Comparison of ENCODE assay signal across 8 cellular contexts in the genomic region with DNA sequence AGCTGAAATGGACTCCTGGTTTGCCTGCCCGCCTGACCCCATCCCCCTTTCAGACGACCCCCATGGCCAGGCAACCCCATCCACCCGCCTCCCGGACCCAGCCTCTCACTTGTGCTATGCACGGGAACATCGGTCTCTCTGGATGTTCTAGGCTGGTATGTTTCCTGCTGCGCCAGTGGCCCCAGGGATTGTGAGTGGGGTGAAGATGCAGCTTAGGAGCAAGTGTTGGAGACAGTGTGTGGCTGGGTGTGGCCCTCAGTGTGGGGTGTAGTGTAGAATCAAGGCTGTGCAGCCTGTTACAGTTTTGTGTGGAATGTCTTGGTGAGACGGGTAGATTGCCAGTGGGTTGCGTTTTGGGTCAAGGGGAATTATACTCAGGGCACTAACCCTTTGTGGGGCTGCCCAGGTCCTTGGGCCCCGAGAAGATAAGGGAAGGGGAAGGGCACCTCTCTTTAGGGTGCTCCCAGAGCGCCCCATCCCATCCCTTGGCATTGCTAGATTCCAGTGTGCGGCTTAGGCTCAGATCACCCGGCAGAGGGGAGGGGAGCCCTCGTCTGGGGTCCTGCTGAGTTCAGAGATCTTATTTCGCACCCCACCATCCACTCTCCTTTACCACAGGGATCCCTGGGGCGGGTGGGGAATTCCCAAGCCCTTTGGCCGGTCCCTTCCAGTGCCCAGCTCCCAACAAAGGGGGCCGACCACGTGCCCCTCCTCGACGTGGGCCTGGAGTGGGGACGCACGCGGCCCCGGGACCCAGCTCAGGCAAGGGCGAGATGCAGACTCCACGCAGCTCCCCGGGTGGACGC. TPM values are rescaled to one million over a fixed set of nuclear protein-coding genes. Genes with fewer than 3 reads are reported as not detected.
DNase-seq lines count a peak whose midpoint lies in the region; ATAC-seq and TF ChIP-seq lines count a peak whose summit lies in the region.

No MANE protein-coding gene starts in this region.

- H3K4me3 Mint-ChIP-seq in CD8-positive, alpha-beta T cell = peak overlapping the region; percentile 88

- peak overlapping the region; percentile 95 for H3K4me2 ChIP-seq in PC-9

- no peaks in the 10 kb centered on the region for H3K36me3 ChIP-seq in CD8-positive, alpha-beta T cell (ENCODE audit: insufficient read depth, low read length)
- H3K36me3 ChIP-seq in PC-9 (ENCODE audit: low read depth) = no peaks in the 10 kb centered on the region
- H3K36me3 ChIP-seq in ovary = no peaks in the 10 kb centered on the region

- TF ChIP-seq EP300 in ovary (IDR thresholded peaks at IDR 0.05) = no peak

- no peaks in the 10 kb centered on the region for H3K9me2 ChIP-seq in PC-9 (ENCODE audit: insufficient read depth)

- H3K27me3 ChIP-seq in CD8-positive, alpha-beta T cell (ENCODE audit: insufficient read depth, low read length) = no peaks in the 10 kb centered on the region
- H3K27me3 ChIP-seq in PC-9 (ENCODE audit: insufficient read depth, low read depth) (no peaks in the 10 kb centered on the region), ovary (no peaks in the 10 kb centered on the region)

- H3K79me2 ChIP-seq in PC-9 (ENCODE audit: low read depth) = peaks cover 21% of the 10 kb centered on the region

- intact Hi-C loops in CD8-positive, alpha-beta T cell (cut with DNase I, micrococcal nuclease) = loop anchor here (1.0 to 2.0 kb wide), 9 partner anchors 29 to 437 kb away; a partner anchor contains a TSS
- intact Hi-C loops in PC-9 (cut with micrococcal nuclease; ENCODE audit: unreplicated experiment) = loop anchor here (1.0 to 2.0 kb wide), 4 partner anchors 33 to 437 kb away; no protein-coding TSS in a partner anchor
- intact Hi-C loops in ovary (cut with DNase I) = loop anchor here in 3 of 4 donors (2.0 to 10.0 kb wide), 5 partner anchors 31 to 431 kb away; no protein-coding TSS in a partner anchor

- POLR2A ChIA-PET in CD8-positive, alpha-beta T cell (lab: Charles Lee) = interaction anchor here (1.1 to 4.5 kb wide), 7 partner anchors 34 to 451 kb away, joined by 3 to 32 read pairs (median 4); no protein-coding TSS in a partner anchor
- POLR2A ChIA-PET in PC-9 (lab: Charles Lee; ENCODE audit: unreplicated experiment) = interaction anchor here (0.6 to 2.1 kb wide), 5 partner anchors 33 to 440 kb away, joined by 3 to 20 read pairs (median 4); no protein-coding TSS in a partner anchor

- peaks cover 9% of the 10 kb centered on the region for H3K4me1 Mint-ChIP-seq in CD8-positive, alpha-beta T cell (ENCODE audit: low read depth)

- H3K27ac Mint-ChIP-seq in CD8-positive, alpha-beta T cell = no peak overlapping the region

- H3K27me3 Mint-ChIP-seq in CD8-positive, alpha-beta T cell (ENCODE audit: low read depth) = no peaks in the 10 kb centered on the region

- no peak overlapping the region for H3K27ac ChIP-seq in CD8-positive, alpha-beta T cell (ENCODE audit: low read depth, low read length)
- peak overlapping the region; percentile 88; the same call in 1 of the 2 replicates for H3K27ac ChIP-seq in PC-9
- peak overlapping the region; percentile 98 for H3K27ac ChIP-seq in epithelial cell of prostate
- peak overlapping the region; percentile 97 to 99 for H3K27ac ChIP-seq in ovary

- peaks cover 4% of the 10 kb centered on the region for H3K36me3 Mint-ChIP-seq in CD8-positive, alpha-beta T cell

- H4K20me1 ChIP-seq in PC-9 (ENCODE audit: insufficient read depth) = no peaks in the 10 kb centered on the region

- peak overlapping the region; percentile 86 for H3K4me3 ChIP-seq in CD8-positive, alpha-beta T cell (ENCODE audit: low read depth, low read length)
- peak overlapping the region; percentile 95 for H3K4me3 ChIP-seq in PC-9
- H3K4me3 ChIP-seq in ovary = peak overlapping the region; percentile 52

- H3F3A ChIP-seq in PC-9 (ENCODE audit: insufficient read depth, low read depth) = peaks cover 26% of the 10 kb centered on the region

- CTCF ChIA-PET in CD8-positive, alpha-beta T cell (lab: Charles Lee) = interaction anchor here (0.6 to 7.3 kb wide), 49 partner anchors 8 to 451 kb away, joined by 3 to 95 read pairs (median 4); a partner anchor contains a TSS
- CTCF ChIA-PET in PC-9 (lab: Charles Lee) = interaction anchor here (0.6 to 4.1 kb wide), 11 partner anchors 18 to 378 kb away, joined by 3 to 36 read pairs (median 4); no protein-coding TSS in a partner anchor

- H3K9me3 Mint-ChIP-seq in CD8-positive, alpha-beta T cell = no peaks in the 10 kb centered on the region

- H3K9me3 ChIP-seq in CD8-positive, alpha-beta T cell (ENCODE audit: low read length) = no peaks in the 10 kb centered on the region
- H3K9me3 ChIP-seq in PC-9 (ENCODE audit: insufficient read depth, low read depth) = no peaks in the 10 kb centered on the region
- H3K9me3 ChIP-seq in ovary = no peaks in the 10 kb centered on the region

- WGBS in ovary, 3 donors = 17 to 19% (median 18%) methylated on average over 29 of the region's 29 CpGs

- peak overlapping the region; percentile 64; the same call in 1 of the 2 replicates for H2AFZ ChIP-seq in PC-9

- no TSS peak for BruUV-seq in PC-9 (replicated peaks; lab: Mats Ljungman, UMichigan)

- no peak for DNase-seq in CD8-positive, alpha-beta T cell
- no peak for DNase-seq in PC-9
- no peak for DNase-seq in epithelial cell of prostate (ENCODE audit: low read depth, low spot score)
- DNase-seq in ovary = peak in 4 of 5 donors; percentile 43 to 61 (median 58)
- no peak for DNase-seq in NCI-H2107 (lab: John Stamatoyannopoulos, UW)

- TF ChIP-seq CTCF in CD8-positive, alpha-beta T cell (IDR thresholded peaks at IDR 0.05) = no peak
- TF ChIP-seq CTCF in PC-9 (conservative IDR thresholded peaks at IDR 0.05) = no peak
- no peak for TF ChIP-seq CTCF in ovary (IDR thresholded peaks at IDR 0.05)

- H3K4me1 ChIP-seq in CD8-positive, alpha-beta T cell (ENCODE audit: insufficient read depth, low read length) = peaks cover 5% of the 10 kb centered on the region
- H3K4me1 ChIP-seq in PC-9 (replicated peaks; ENCODE audit: insufficient read depth) (peaks cover 26% of the 10 kb centered on the region), ovary (ENCODE audit: insufficient read depth) (peaks cover 14% of the 10 kb centered on the region)

- no peak for TF ChIP-seq POLR2A in ovary (IDR thresholded peaks at IDR 0.05)
- no peak for TF ChIP-seq POLR2A in GM18505 (IDR thresholded peaks at IDR 0.05; ENCODE audit: borderline replicate concordance, extremely low read depth, insufficient read depth, insufficient read length)

- no peak for ATAC-seq in CD8-positive, alpha-beta T cell
- ATAC-seq in GM18505 (IDR thresholded peaks at IDR 0.05; ENCODE audit: unreplicated experiment) (no peak), GM19351 (IDR thresholded peaks at IDR 0.05; ENCODE audit: unreplicated experiment) (no peak), HG02884 (IDR thresholded peaks at IDR 0.05; ENCODE audit: unreplicated experiment) (no peak)

RNA-seq across cellular contexts. Expression of a gene that starts 4.6 kb away (rescaled TPM):
- total RNA-seq in CD8-positive, alpha-beta T cell = 10 to 100 TPM; 21.7 to 25.1 TPM
- total RNA-seq in PC-9 (2021) (35.5 and 37.3 TPM in 2 replicates), ovary (10 to 100 TPM; 15.4 to 74.3 (median 45.0) TPM)
- 10 to 100 TPM in 1 of 2 donors, 1 to 10 TPM in 1; 2.5 to 14.9 TPM for polyA plus RNA-seq in ovary

Comparison
In these comparisons a context has a peak if more than half of its experiments do, and no peak if none do; other contexts are left out.
1. DNase-seq: peak in ovary (4 of 5); none in CD8-positive, alpha-beta T cell (0 of 7), PC-9 (0 of 2), epithelial cell of prostate (single experiment) and NCI-H2107 (single experiment).
2. Peak in every context shown above with its lines, with median percentiles within 50 percentile points of each other: H3K4me3 ChIP-seq.